ENCODE assay signal across 7 cellular contexts in genomic region chr1:16534829-16535456, GRCh38. TPM values are rescaled to one million over a fixed set of nuclear protein-coding genes. Genes with fewer than 3 reads are reported as not detected.
DNase-seq lines count a peak whose midpoint lies in the region; ATAC-seq and TF ChIP-seq lines count a peak whose summit lies in the region.
"Not testable (repeated sequence)": the region's sequence is repeated elsewhere in the genome, so short reads cannot be mapped to it uniquely, and the experiment has no call there.

No MANE protein-coding gene starts in this region.

- peak; percentile 83 to 92 for ATAC-seq in natural killer cell treated with Interleukin-12 subunit alpha and Interleukin-12 subunit beta and Interleukin-15 and Interleukin-18, amount 100 ng/mL, for 72 hours

- not testable (repeated sequence) for H4K20me1 ChIP-seq in PC-9 (ENCODE audit: insufficient read depth)

- H3K79me2 ChIP-seq in PC-9 (ENCODE audit: low read depth): not testable (repeated sequence)

- H3K27ac ChIP-seq in PC-9: not testable (repeated sequence)
- H3K27ac ChIP-seq in dorsolateral prefrontal cortex: peak overlapping the region in 5 of 59 donors; percentile 11 to 68 (median 37)

- H3K4me1 ChIP-seq in PC-9 (replicated peaks; ENCODE audit: insufficient read depth): not testable (repeated sequence)

- H3K27ac Mint-ChIP-seq in natural killer cell treated with Interleukin-12 subunit alpha and Interleukin-12 subunit beta and Interleukin-15 and Interleukin-18, amount 100 ng/mL, for 72 hours: not testable (repeated sequence)

- intact Hi-C loops in PC-9 (cut with micrococcal nuclease; ENCODE audit: unreplicated experiment); dorsolateral prefrontal cortex (cut with DNase I): not testable (repeated sequence)

- H3K4me1 Mint-ChIP-seq in natural killer cell treated with Interleukin-12 subunit alpha and Interleukin-12 subunit beta and Interleukin-15 and Interleukin-18, amount 100 ng/mL, for 72 hours (ENCODE audit: low read depth in 2 of 2): not testable (repeated sequence)

- DNase-seq in GM12865 (ENCODE audit: low read depth): peak; percentile 66
- peak; percentile 72 to 75 for DNase-seq in PC-9
- DNase-seq in activated T-cell treated with anti-CD3 and anti-CD28 coated beads, Interleukin-2, amount 50 U/mL, for 48 hours: peak; percentile 84 to 86
- DNase-seq in dorsolateral prefrontal cortex: peak; percentile 56 to 86 (median 77)
- DNase-seq in hypothalamus (lab: John Stamatoyannopoulos, UW): peak in 46 of 51 donors; percentile 1 to 84 (median 68)
- not testable (repeated sequence) for DNase-seq in natural killer cell treated with Interleukin-12 subunit alpha and Interleukin-12 subunit beta and Interleukin-15 and Interleukin-18, amount 100 ng/mL, for 72 hours (ENCODE audit: low spot score)
- peak; percentile 63 for DNase-seq in stimulated activated CD4-positive, alpha-beta T cell treated with anti-CD3 and anti-CD28 coated beads, Interleukin-1b, Interleukin-23, amount 100 ng/mL, for 48 hours

- peak overlapping the region; percentile 63 for H3K4me2 ChIP-seq in PC-9

- TSS peak; percentile 100 for BruUV-seq in PC-9 (replicated peaks; lab: Mats Ljungman, UMichigan)

- H3K9me2 ChIP-seq in PC-9 (ENCODE audit: insufficient read depth): not testable (repeated sequence)

- POLR2A ChIA-PET in PC-9 (lab: Charles Lee; ENCODE audit: unreplicated experiment): interaction anchor here (0.6 kb wide), 2 partner anchors 21 to 35 kb away, joined by 3 to 6 read pairs; no protein-coding TSS in a partner anchor

- not testable (repeated sequence) for H3K27me3 ChIP-seq in PC-9 (ENCODE audit: insufficient read depth, low read depth); dorsolateral prefrontal cortex

- 0 out of 2 replicates have a peak overlapping the region, but pooled peaks have one; percentile 60 for H2AFZ ChIP-seq in PC-9

- not testable (repeated sequence) for H3K36me3 ChIP-seq in PC-9 (ENCODE audit: low read depth)

- not testable (repeated sequence) for H3K4me3 ChIP-seq in GM12865 (ENCODE audit: low read depth, low read length)
- H3K4me3 ChIP-seq in PC-9 (peak overlapping the region; percentile 56; the same call in 1 of the 2 replicates), dorsolateral prefrontal cortex (peak overlapping the region in 52 of 59 donors; percentile 2 to 61 (median 40))

- not testable (repeated sequence) for TF ChIP-seq CTCF in GM12865 (IDR thresholded peaks at IDR 0.05; ENCODE audit: insufficient read depth, low read depth, low read length, missing control alignments); PC-9 (conservative IDR thresholded peaks at IDR 0.05)
- TF ChIP-seq CTCF in dorsolateral prefrontal cortex (IDR thresholded peaks at IDR 0.05 in 54 of 56, conservative IDR thresholded peaks at IDR 0.05 in 2 of 56; ENCODE audit: low read depth in 1 of 56, partially characterized antibody in 56 of 56): peak in 1 of 56 donors; percentile 17

- H3K9me3 ChIP-seq in PC-9 (ENCODE audit: insufficient read depth, low read depth): not testable (repeated sequence)

- H3F3A ChIP-seq in PC-9 (ENCODE audit: insufficient read depth, low read depth): not testable (repeated sequence)

- H3K27me3 Mint-ChIP-seq in natural killer cell treated with Interleukin-12 subunit alpha and Interleukin-12 subunit beta and Interleukin-15 and Interleukin-18, amount 100 ng/mL, for 72 hours: peaks cover 27 to 30% of the 10 kb centered on the region in 2 donors

- peak overlapping the region; percentile 66 for H3K4me3 Mint-ChIP-seq in natural killer cell treated with Interleukin-12 subunit alpha and Interleukin-12 subunit beta and Interleukin-15 and Interleukin-18, amount 100 ng/mL, for 72 hours

- not testable (repeated sequence) for H3K36me3 Mint-ChIP-seq in natural killer cell treated with Interleukin-12 subunit alpha and Interleukin-12 subunit beta and Interleukin-15 and Interleukin-18, amount 100 ng/mL, for 72 hours

- not testable (repeated sequence) for H3K9me3 Mint-ChIP-seq in natural killer cell treated with Interleukin-12 subunit alpha and Interleukin-12 subunit beta and Interleukin-15 and Interleukin-18, amount 100 ng/mL, for 72 hours

- CTCF ChIA-PET in PC-9 (lab: Charles Lee): not testable (repeated sequence)

RNA-seq across cellular contexts. Expression of gene RNU1-1, which starts 20.9 kb away (rescaled TPM):
- total RNA-seq in PC-9 (2021): 1,333 and 3,235 TPM in 2 replicates
- over 10,000 TPM in 6 of 120 experiments, 1,000 to 10,000 TPM in 114; 2,235 to 12,697 (median 6,630) TPM for total RNA-seq in dorsolateral prefrontal cortex
- total RNA-seq in natural killer cell treated with Interleukin-12 subunit alpha and Interleukin-12 subunit beta and Interleukin-15 and Interleukin-18, amount 100 ng/mL, for 72 hours: 1,000 to 10,000 TPM; 1,591 to 3,879 TPM
